In the genomic region with DNA sequence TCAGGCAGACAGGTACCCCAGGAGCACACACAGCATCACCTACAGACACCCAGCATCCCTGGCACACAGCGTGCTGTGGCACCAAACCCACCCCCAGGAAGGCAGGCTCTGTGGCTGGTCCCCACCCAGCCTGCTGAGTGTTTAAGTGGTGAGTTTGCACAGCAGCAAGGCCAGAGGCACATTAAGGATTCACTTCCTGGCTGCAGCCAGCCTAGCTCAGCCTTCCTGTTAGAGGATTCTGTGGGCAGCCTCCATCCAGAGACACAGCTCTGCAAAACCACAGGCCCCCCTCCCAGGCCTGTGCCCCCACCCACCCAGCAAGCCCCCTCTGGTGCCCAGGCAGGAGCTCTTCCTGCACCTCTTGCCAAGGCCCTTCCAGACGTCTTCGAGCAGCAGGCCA, we compare ENCODE assay signal across 19 cellular contexts. TPM values are rescaled to one million over a fixed set of nuclear protein-coding genes. Genes with fewer than 3 reads are reported as not detected.
DNase-seq lines count a peak whose midpoint lies in the region; ATAC-seq and TF ChIP-seq lines count a peak whose summit lies in the region.
"Had no signal": no experiment of that assay in that cellular context is flagged by ENCODE, and none has a peak within 500 bp of the region (broad histone marks: within the 10 kb centered on the region; RNA-seq: fewer than 3 reads in every experiment).

No MANE protein-coding gene starts in this region.

- no peak overlapping the region for H3K27ac ChIP-seq in spleen
- H3K27ac ChIP-seq: C4-2B, sigmoid colon, SJCRH30, upper lobe of right lung had no signal

- peak; percentile 69 for DNase-seq in AG20443 (ENCODE audit: low spot score)
- peak; percentile 57 for DNase-seq in GM03348 (ENCODE audit: low spot score)
- DNase-seq in SW480 (ENCODE audit: low spot score), result peak; percentile 29
- DNase-seq in glomerular visceral epithelial cell (ENCODE audit: extremely low spot score), result peak; percentile 12
- no peak for DNase-seq in spleen
- DNase-seq in GM19240 (ENCODE audit: insufficient read length, low spot score), result no peak
- no peak for DNase-seq in HK-2 (ENCODE audit: unreplicated experiment)
- DNase-seq: activated naive CD4-positive, alpha-beta T cell treated with anti-CD3 and anti-CD28 coated beads, Interleukin-2, amount 50 U/mL, for 16 hours; NCI-H187; sigmoid colon; SJCRH30; stimulated activated naive B cell treated with anti-CD40 and anti-IgM and Interleukin-4, amounts not matched to agents 10 μg/mL and 1 μg/mL and 100 μg/mL, for 72 hours; upper lobe of right lung had no signal

- no peak overlapping the region for H3K4me3 ChIP-seq in spleen
- H3K4me3 ChIP-seq: K562, lung, sigmoid colon, SJCRH30, upper lobe of right lung had no signal

- WGBS in spleen, 5 donors, result 14 to 30% (median 20%) methylated on average over 2 to 3 of the region's 3 CpGs

- TF ChIP-seq CTCF in spleen (IDR thresholded peaks at IDR 0.05 in 8 of 11, conservative IDR thresholded peaks at IDR 0.05 in 3 of 11), result no peak

- H3K4me1 ChIP-seq in spleen, result peaks cover 3 to 38% (median 18%) of the 10 kb centered on the region in 6 donors
- H3K4me1 ChIP-seq: sigmoid colon, upper lobe of right lung had no signal

- intact Hi-C loops in spleen (cut with DNase I; ENCODE audit: low total_unique reads), result no loop called here

- ATAC-seq in GM19467 (IDR thresholded peaks at IDR 0.05; ENCODE audit: unreplicated experiment), result no peak
- ATAC-seq: K562; stimulated activated naive B cell treated with anti-CD40 and anti-IgM and Interleukin-4, amounts not matched to agents 10 μg/mL and 1 μg/mL and 100 μg/mL, for 72 hours; upper lobe of right lung had no signal

- H3K9me3 ChIP-seq in spleen, result no peaks in the 10 kb centered on the region
- H3K9me3 ChIP-seq: sigmoid colon, SJCRH30, upper lobe of right lung had no signal

- H3K36me3 ChIP-seq in spleen, result no peaks in the 10 kb centered on the region
- H3K36me3 ChIP-seq: sigmoid colon, SJCRH30, upper lobe of right lung had no signal

- no peak for TF ChIP-seq POLR2A in spleen (IDR thresholded peaks at IDR 0.05)

- peaks cover 0 to 10% (median 0%) of the 10 kb centered on the region in 7 donors for H3K27me3 ChIP-seq in spleen (replicated peaks in 1 of 7)
- H3K27me3 ChIP-seq: sigmoid colon, SJCRH30 had no signal

RNA-seq across cellular contexts. Expression of gene PHB1, which starts 36.1 kb away (rescaled TPM):
- total RNA-seq in spleen, result 10 to 100 TPM; 49.4 to 84.1 (median 66.6) TPM
- polyA plus RNA-seq in spleen, result 100 to 1,000 TPM in 1 of 3 donors, 10 to 100 TPM in 2; 60.3 to 109 (median 95.5) TPM

RNA-seq across cellular contexts. Expression of gene NGFR, which starts 44.4 kb away (rescaled TPM):
- 10 to 100 TPM in 6 of 7 donors, 1 to 10 TPM in 1; 6.6 to 36.8 (median 15.6) TPM for total RNA-seq in spleen
- polyA plus RNA-seq in spleen, result 10 to 100 TPM in 1 of 3 donors, 1 to 10 TPM in 2; 4.1 to 12.2 (median 5.5) TPM
- total RNA-seq: activated CD8-positive, alpha-beta memory T cell treated with anti-CD3 and anti-CD28 coated beads for 36 hours; epithelial cell of proximal tubule had no signal

Comparison
In these comparisons a context has a peak if more than half of its experiments do, and no peak if none do; other contexts are left out.
1. DNase-seq: peak in AG20443 (single experiment), GM03348 (single experiment), SW480 (single experiment) and glomerular visceral epithelial cell (single experiment); none in spleen (single experiment), GM19240 (single experiment) and HK-2 (single experiment).